Comparison of ENCODE assay signal across 20 cellular contexts in genomic region chr2:226272435-226272834, GRCh38.
DNase-seq lines count a peak whose midpoint lies in the region; FAIRE-seq and TF ChIP-seq lines count a peak whose summit lies in the region.
"Had no signal": no experiment of that assay in that cellular context is flagged by ENCODE, and none has a peak within 500 bp of the region (broad histone marks: within the 10 kb centered on the region; RNA-seq: fewer than 3 reads in every experiment).

No MANE protein-coding gene starts in this region.

- no peaks in the 10 kb centered on the region for H3K36me3 ChIP-seq in neural cell (ENCODE audit: insufficient read depth, low read length)
- H3K36me3 ChIP-seq: BE2C had no signal

- DNase-seq in D721Med (ENCODE audit: insufficient read length, low spot score) (no peak), caudate nucleus (lab: John Stamatoyannopoulos, UW) (no peak), superior temporal gyrus (ENCODE audit: extremely low spot score) (peak; percentile 12), G401 (ENCODE audit: low spot score) (no peak)
- no peak for DNase-seq in activated CD4-positive, alpha-beta T cell treated with anti-CD3 and anti-CD28 coated beads for 48 hours
- no peak for DNase-seq in activated naive CD8-positive, alpha-beta T cell treated with anti-CD3 and anti-CD28 coated beads for 36 hours
- DNase-seq: ACHN; BE2C; CD4-positive, CD25-positive, alpha-beta regulatory T cell; CD8-positive, alpha-beta memory T cell; COR-L47; GDM1; H7; HFFc6 had no signal

- H3K27ac Mint-ChIP-seq in activated naive CD8-positive, alpha-beta T cell treated with anti-CD3 and anti-CD28 coated beads for 36 hours: no peak overlapping the region
- H3K27ac Mint-ChIP-seq: CD4-positive, CD25-positive, alpha-beta regulatory T cell; CD8-positive, alpha-beta memory T cell; GM23338; HFFc6; IgD-negative memory B cell had no signal

- H3K27me3 Mint-ChIP-seq in activated naive CD8-positive, alpha-beta T cell treated with anti-CD3 and anti-CD28 coated beads for 36 hours: peaks cover 33% of the 10 kb centered on the region
- H3K27me3 Mint-ChIP-seq: CD4-positive, CD25-positive, alpha-beta regulatory T cell had no signal

- H3K9me2 ChIP-seq in neural cell (ENCODE audit: insufficient read depth, low read length): no peaks in the 10 kb centered on the region

- H3K36me3 Mint-ChIP-seq in activated naive CD8-positive, alpha-beta T cell treated with anti-CD3 and anti-CD28 coated beads for 36 hours: no peaks in the 10 kb centered on the region
- H3K36me3 Mint-ChIP-seq: CD4-positive, CD25-positive, alpha-beta regulatory T cell; CD8-positive, alpha-beta memory T cell; IgD-negative memory B cell had no signal

- in situ Hi-C loops in G401 (cut with HindIII; ENCODE audit: low sequenced_read_pairs): no loop called here

- no peak overlapping the region for H3K9ac ChIP-seq in neural cell (ENCODE audit: low read length)

- no peaks in the 10 kb centered on the region for H3K9me3 ChIP-seq in neural cell (ENCODE audit: low read length)
- H3K9me3 ChIP-seq: BE2C had no signal

- H3K4me1 Mint-ChIP-seq in activated naive CD8-positive, alpha-beta T cell treated with anti-CD3 and anti-CD28 coated beads for 36 hours: no peaks in the 10 kb centered on the region
- H3K4me1 Mint-ChIP-seq: CD4-positive, CD25-positive, alpha-beta regulatory T cell; CD8-positive, alpha-beta memory T cell; GM23338 had no signal

- H3K4me3 ChIP-seq in neural cell (ENCODE audit: low read length): no peak overlapping the region
- H3K4me3 ChIP-seq: GM23338 had no signal

- TF ChIP-seq CTCF in D721Med (IDR thresholded peaks at IDR 0.05; ENCODE audit: insufficient read depth, missing control alignments): no peak
- TF ChIP-seq CTCF in neural cell (IDR thresholded peaks at IDR 0.05; ENCODE audit: poor library complexity, severe bottlenecking): no peak

- H3K79me2 ChIP-seq in neural cell (replicated peaks; ENCODE audit: insufficient read depth, low read length): no peaks in the 10 kb centered on the region

- TF ChIP-seq RAD21 in neural cell (conservative IDR thresholded peaks at IDR 0.05): no peak

- peak; percentile 53 for FAIRE-seq in D721Med (lab: Jason Lieb, UNC)
- FAIRE-seq: GM12892, GM18507 had no signal

- TF ChIP-seq EP300 in neural cell (conservative IDR thresholded peaks at IDR 0.05; ENCODE audit: poor library complexity, severe bottlenecking): no peak

- H3F3A ChIP-seq in neural cell (ENCODE audit: insufficient read depth, low read length, poor library complexity, severe bottlenecking): no peaks in the 10 kb centered on the region

- H3K4me3 Mint-ChIP-seq in activated naive CD8-positive, alpha-beta T cell treated with anti-CD3 and anti-CD28 coated beads for 36 hours: no peak overlapping the region
- H3K4me3 Mint-ChIP-seq: CD4-positive, CD25-positive, alpha-beta regulatory T cell; CD8-positive, alpha-beta memory T cell; GM23338; HFFc6; IgD-negative memory B cell had no signal

- H3K27ac ChIP-seq in caudate nucleus (ENCODE audit: low read depth, low read length): peak overlapping the region; percentile 2
- peak overlapping the region; percentile 29 for H3K27ac ChIP-seq in neural cell (ENCODE audit: low read length)
- H3K27ac ChIP-seq: HL-60 had no signal

- H3K27me3 ChIP-seq in neural cell (ENCODE audit: insufficient read depth, low read depth, low read length): no peaks in the 10 kb centered on the region
- H3K27me3 ChIP-seq: BE2C had no signal

- no peak overlapping the region for H2AFZ ChIP-seq in neural cell (ENCODE audit: low read depth, low read length)
- H2AFZ ChIP-seq: GM23338 had no signal

- no peaks in the 10 kb centered on the region for H3K9me3 Mint-ChIP-seq in activated naive CD8-positive, alpha-beta T cell treated with anti-CD3 and anti-CD28 coated beads for 36 hours
- H3K9me3 Mint-ChIP-seq: CD8-positive, alpha-beta memory T cell; GM23338; HFFc6; IgD-negative memory B cell had no signal

- no peak overlapping the region for H3K4me2 ChIP-seq in neural cell (ENCODE audit: low read length)
- H3K4me2 ChIP-seq: GM23338 had no signal

- no peaks in the 10 kb centered on the region for H4K20me1 ChIP-seq in neural cell (ENCODE audit: insufficient read depth)

TF ChIP-seq in neural cell, 6 proteins besides CTCF, POLR2A, EP300 and RAD21:
- no peak for TF ChIP-seq EZH2 (IDR thresholded peaks at IDR 0.05; ENCODE audit: borderline replicate concordance, insufficient read depth, low read length, poor library complexity, severe bottlenecking)
- TF ChIP-seq TAF1 (IDR thresholded peaks at IDR 0.05; ENCODE audit: low read depth): no peak
- peak; percentile 23 for TF ChIP-seq POLR2AphosphoS5 (IDR thresholded peaks at IDR 0.05)
- no peak for TF ChIP-seq MXI1 (conservative IDR thresholded peaks at IDR 0.05; ENCODE audit: poor library complexity, severe bottlenecking)
- no peak for TF ChIP-seq REST (IDR thresholded peaks at IDR 0.05; ENCODE audit: borderline replicate concordance)
- TF ChIP-seq SMC3 (conservative IDR thresholded peaks at IDR 0.05; ENCODE audit: poor library complexity): no peak
